In the genomic region with DNA sequence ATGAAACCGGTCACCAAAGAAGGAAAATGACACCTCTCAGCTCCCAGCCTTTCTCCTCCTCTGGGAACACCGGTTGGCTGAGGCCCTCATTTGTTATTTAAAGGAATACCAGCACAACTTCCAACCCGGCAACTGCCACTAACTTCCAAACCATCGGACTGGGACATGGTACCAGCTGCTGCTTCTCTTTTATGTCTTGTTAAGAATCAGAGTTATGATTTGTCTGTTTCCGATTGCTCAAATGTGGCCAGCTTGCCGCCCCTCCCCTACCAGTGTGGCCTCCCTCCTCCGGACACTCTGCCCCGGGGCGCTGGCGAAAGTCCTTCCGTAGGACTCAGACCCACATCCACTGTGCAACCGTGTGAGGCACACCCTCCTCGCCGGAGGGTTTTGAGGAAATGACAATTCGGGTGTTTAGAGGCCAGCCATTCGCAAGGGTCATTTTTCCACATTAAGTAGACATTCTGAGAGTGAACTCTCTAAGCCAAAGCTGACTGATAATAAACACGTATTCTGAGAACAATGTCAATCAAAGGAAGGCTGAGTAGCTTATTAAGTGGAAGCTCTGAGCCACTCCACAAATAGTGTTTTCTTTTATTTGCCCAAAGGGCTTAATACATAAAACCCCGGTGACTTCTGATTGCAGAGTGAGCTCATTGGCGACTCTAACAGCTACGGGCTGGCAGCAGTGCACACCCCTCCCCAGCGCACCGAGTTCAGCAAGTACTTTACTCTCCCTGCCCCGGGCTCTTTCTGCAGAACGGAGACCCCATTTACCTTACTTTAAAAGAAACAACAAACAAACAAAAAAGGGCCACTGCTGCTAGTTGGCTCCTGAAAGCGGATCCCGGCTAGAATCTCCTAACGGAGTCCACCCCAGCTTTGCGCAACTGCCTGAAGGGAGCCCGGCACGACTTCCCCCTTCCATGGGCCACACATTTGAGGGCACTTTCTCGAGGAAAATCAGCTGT, we compare ENCODE assay signal across 8 cellular contexts. TPM values are rescaled to one million over a fixed set of nuclear protein-coding genes. Genes with fewer than 3 reads are reported as not detected.
DNase-seq lines count a peak whose midpoint lies in the region; ATAC-seq, FAIRE-seq and TF ChIP-seq lines count a peak whose summit lies in the region.

No MANE protein-coding gene starts in this region.

- no peak for ATAC-seq in GM21367 (IDR thresholded peaks at IDR 0.05; ENCODE audit: unreplicated experiment)
- ATAC-seq in GM18870 (IDR thresholded peaks at IDR 0.05; ENCODE audit: unreplicated experiment): no peak
- no peak for ATAC-seq in CD4-positive, alpha-beta T cell (ENCODE audit: poor library complexity)

- no peak for FAIRE-seq in astrocyte (lab: Jason Lieb, UNC)

- H3K27ac Mint-ChIP-seq in astrocyte (ENCODE audit: unreplicated experiment): peak overlapping the region; percentile 34
- no peak overlapping the region for H3K27ac Mint-ChIP-seq in CD4-positive, alpha-beta T cell

- H3K9ac ChIP-seq in astrocyte (ENCODE audit: low read length): peak overlapping the region; percentile 14

- H3K36me3 ChIP-seq in astrocyte (ENCODE audit: insufficient read depth, low read length) (no peaks in the 10 kb centered on the region), suprapubic skin (no peaks in the 10 kb centered on the region)

- TF ChIP-seq EP300 in suprapubic skin (IDR thresholded peaks at IDR 0.05): no peak

- no peak overlapping the region for H3K27ac ChIP-seq in astrocyte (ENCODE audit: low read depth, low read length)
- H3K27ac ChIP-seq in suprapubic skin: peak overlapping the region; percentile 41
- no peak overlapping the region for H3K27ac ChIP-seq in CD4-positive, alpha-beta T cell (ENCODE audit: low read depth, low read length)

- peak; percentile 47 for DNase-seq in DMS53 (lab: John Stamatoyannopoulos, UW)
- no peak for DNase-seq in DMS53 treated with DMSO at 0.1 percent for 48 hours (lab: John Stamatoyannopoulos, UW; ENCODE audit: unreplicated experiment)
- DNase-seq in astrocyte (ENCODE audit: low read depth): no peak
- DNase-seq in islet precursor cell: peak; percentile 82
- DNase-seq in suprapubic skin (ENCODE audit: low spot score in 2 of 2): no peak
- DNase-seq in CD4-positive, alpha-beta T cell: no peak

- peaks cover 16% of the 10 kb centered on the region for H3K4me1 Mint-ChIP-seq in astrocyte (ENCODE audit: low read depth, unreplicated experiment)
- peaks cover 23% of the 10 kb centered on the region for H3K4me1 Mint-ChIP-seq in CD4-positive, alpha-beta T cell (ENCODE audit: low read depth)

- peak overlapping the region; percentile 68 for H3K4me3 Mint-ChIP-seq in astrocyte (ENCODE audit: unreplicated experiment)
- no peak overlapping the region for H3K4me3 Mint-ChIP-seq in CD4-positive, alpha-beta T cell

- peak overlapping the region; percentile 68 for H3K4me2 ChIP-seq in astrocyte (ENCODE audit: low read length)

- TF ChIP-seq POLR2A in suprapubic skin (IDR thresholded peaks at IDR 0.05): no peak

- peaks cover 3% of the 10 kb centered on the region for H4K20me1 ChIP-seq in astrocyte (ENCODE audit: insufficient read depth, low read length)

- CTCF ChIA-PET in CD4-positive, alpha-beta T cell (lab: Charles Lee): interaction anchor here (0.6 kb wide), 1 partner anchor 25 kb away, joined by 3 read pairs; no protein-coding TSS in a partner anchor

- H3K9me3 Mint-ChIP-seq in astrocyte (ENCODE audit: unreplicated experiment): peaks cover 6% of the 10 kb centered on the region
- H3K9me3 Mint-ChIP-seq in CD4-positive, alpha-beta T cell: no peaks in the 10 kb centered on the region

- peaks cover 15% of the 10 kb centered on the region for H3K4me1 ChIP-seq in astrocyte (ENCODE audit: insufficient read depth, low read length)
- peaks cover 53% of the 10 kb centered on the region for H3K4me1 ChIP-seq in suprapubic skin

- no peak overlapping the region for H2AFZ ChIP-seq in astrocyte (ENCODE audit: low read depth, low read length)

- H3K79me2 ChIP-seq in astrocyte (ENCODE audit: insufficient read depth, low read length): peaks cover 8% of the 10 kb centered on the region

- peaks cover 36% of the 10 kb centered on the region for H3K27me3 Mint-ChIP-seq in astrocyte (ENCODE audit: low read depth, unreplicated experiment)
- H3K27me3 Mint-ChIP-seq in CD4-positive, alpha-beta T cell: peaks cover 64% of the 10 kb centered on the region

- WGBS in suprapubic skin: 13% methylated on average over 31 of the region's 31 CpGs

- no peak for TF ChIP-seq CTCF in astrocyte (IDR thresholded peaks at IDR 0.05; ENCODE audit: insufficient read depth, low read depth, low read length)
- TF ChIP-seq CTCF in suprapubic skin (IDR thresholded peaks at IDR 0.05): no peak
- no peak for TF ChIP-seq CTCF in CD4-positive, alpha-beta T cell (IDR thresholded peaks at IDR 0.05)

- no peaks in the 10 kb centered on the region for H3K36me3 Mint-ChIP-seq in astrocyte (ENCODE audit: low read depth, unreplicated experiment)
- no peaks in the 10 kb centered on the region for H3K36me3 Mint-ChIP-seq in CD4-positive, alpha-beta T cell (ENCODE audit: low read depth)

- peak overlapping the region; percentile 22 for H3K4me3 ChIP-seq in astrocyte (ENCODE audit: insufficient read depth, low read depth, low read length)
- peak overlapping the region; percentile 37 for H3K4me3 ChIP-seq in suprapubic skin

- POLR2A ChIA-PET in CD4-positive, alpha-beta T cell (lab: Charles Lee): no interaction called here

- H3K27me3 ChIP-seq in astrocyte (ENCODE audit: insufficient read depth, low read length) (peaks cover 23% of the 10 kb centered on the region), suprapubic skin (peaks cover 23% of the 10 kb centered on the region)
- H3K27me3 ChIP-seq in CD4-positive, alpha-beta T cell (ENCODE audit: control insufficient read depth, insufficient read depth, low read length): peaks cover 69% of the 10 kb centered on the region

- no peaks in the 10 kb centered on the region for H3K9me3 ChIP-seq in astrocyte (ENCODE audit: insufficient read depth, low read depth, low read length)
- no peaks in the 10 kb centered on the region for H3K9me3 ChIP-seq in suprapubic skin
- no peaks in the 10 kb centered on the region for H3K9me3 ChIP-seq in CD4-positive, alpha-beta T cell (ENCODE audit: control insufficient read depth, low read length)

- intact Hi-C loops in CD4-positive, alpha-beta T cell (cut with DNase I, micrococcal nuclease): no loop called here

RNA-seq across cellular contexts. Expression of a gene that starts 5.4 kb away (rescaled TPM):
- total RNA-seq in astrocyte (1.1 and 1.8 TPM in 2 replicates), suprapubic skin (10 to 100 TPM; 38.6 to 59.5 (median 50.0) TPM)
- total RNA-seq in CD4-positive, alpha-beta T cell: 1 to 10 TPM; 2.5 to 3.0 TPM

Comparison
In these comparisons a context has a peak if more than half of its experiments do, and no peak if none do; other contexts are left out.
1. DNase-seq: peak in DMS53 (single experiment) and islet precursor cell (single experiment); none in DMS53 treated with DMSO at 0.1 percent for 48 hours (single experiment), astrocyte (single experiment), suprapubic skin (0 of 2) and CD4-positive, alpha-beta T cell (0 of 10).
2. RNA of a gene that starts 5.4 kb away (total RNA-seq): 38.6 to 59.5 TPM in suprapubic skin; 2.5 to 3.0 TPM in CD4-positive, alpha-beta T cell and 1.1 to 1.8 TPM in astrocyte; every median in the first group is over 4 times any median in the second.